In the genomic region with DNA sequence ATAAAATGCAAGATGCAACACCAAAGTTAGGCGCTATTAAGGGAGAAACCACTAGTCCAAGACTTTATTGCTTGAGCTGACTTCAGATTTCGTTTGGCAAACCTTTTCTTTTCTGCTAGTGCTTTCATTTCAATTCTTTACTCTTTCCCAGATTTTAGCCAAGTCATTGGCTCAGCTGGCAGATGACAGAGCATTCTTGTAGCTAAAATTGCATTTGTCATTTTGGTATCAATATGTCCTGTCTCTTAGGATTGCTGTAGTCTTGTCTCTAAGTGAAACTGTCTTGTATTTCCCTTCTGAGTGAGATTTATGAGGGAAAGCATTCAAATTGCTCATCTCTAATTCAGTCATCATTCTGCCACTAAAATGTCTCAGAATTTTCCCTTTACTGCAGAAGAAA, we compare ENCODE assay signal across 30 cellular contexts.
"Had no signal": no experiment of that assay in that cellular context is flagged by ENCODE, and none has a peak within 500 bp of the region (broad histone marks: within the 10 kb centered on the region; RNA-seq: fewer than 3 reads in every experiment).

No MANE protein-coding gene starts in this region.

- H3K27ac ChIP-seq: cardiac muscle cell, RWPE1, SJSA1 had no signal

- H3K36me3 Mint-ChIP-seq: activated CD4-positive, alpha-beta memory T cell treated with anti-CD3 and anti-CD28 coated beads for 36 hours; activated naive CD8-positive, alpha-beta T cell; brain; WTC11 had no signal

- H3K4me3 Mint-ChIP-seq: activated CD4-positive, alpha-beta memory T cell treated with anti-CD3 and anti-CD28 coated beads for 36 hours; activated naive CD4-positive, alpha-beta T cell treated with anti-CD3 and anti-CD28 coated beads for 36 hours; activated naive CD8-positive, alpha-beta T cell; activated T-helper 17 cell treated with anti-CD3 and anti-CD28 coated beads, Interleukin-2, amount 50 U/mL, for 72 hours; T-helper 17 cell; WTC11 had no signal

- H3K4me1 Mint-ChIP-seq: activated T-helper 17 cell treated with anti-CD3 and anti-CD28 coated beads, Interleukin-2, amount 50 U/mL, for 72 hours; T-helper 17 cell; WTC11 had no signal

- DNase-seq: activated CD4-positive, alpha-beta memory T cell treated with anti-CD3 and anti-CD28 coated beads for 36 hours; activated CD4-positive, alpha-beta T cell treated with anti-CD3 and anti-CD28 coated beads for 48 hours; activated CD4-positive, CD25-positive, alpha-beta regulatory T cell treated with anti-CD3 and anti-CD28 coated beads, Interleukin-2, amount 50 U/mL, for 72 hours; activated CD8-positive, alpha-beta memory T cell treated with anti-CD3 and anti-CD28 coated beads for 24 hours; activated gamma-delta T cell; activated naive CD4-positive, alpha-beta T cell treated with anti-CD3 and anti-CD28 coated beads for 36 hours; activated T-cell treated with anti-CD3 and anti-CD28 coated beads for 4 hours; activated T-cell treated with anti-CD3 and anti-CD28 coated beads, Interleukin-2, amount 50 U/mL, for 48 hours; amygdala; cerebellar nuclear complex; KG1; NCI-H1092 treated with DMSO at 0.1 percent for 48 hours; NCI-H1417 treated with DMSO at 0.1 percent for 48 hours; NCI-H1694; NCI-H2029; NCI-H345; NCI-H510A; NCI-H526 treated with DMSO at 0.1 percent for 48 hours; NCI-H82; SHP77; T-helper 17 cell; T-helper 9 cell had no signal

- H3K27ac Mint-ChIP-seq: activated CD4-positive, alpha-beta memory T cell treated with anti-CD3 and anti-CD28 coated beads for 36 hours; activated naive CD4-positive, alpha-beta T cell treated with anti-CD3 and anti-CD28 coated beads for 36 hours; activated naive CD8-positive, alpha-beta T cell; activated T-helper 17 cell treated with anti-CD3 and anti-CD28 coated beads, Interleukin-2, amount 50 U/mL, for 72 hours; T-helper 17 cell; WTC11 had no signal

- H3K9me3 Mint-ChIP-seq: activated CD4-positive, alpha-beta memory T cell treated with anti-CD3 and anti-CD28 coated beads for 36 hours; activated naive CD4-positive, alpha-beta T cell treated with anti-CD3 and anti-CD28 coated beads for 36 hours; activated T-helper 17 cell treated with anti-CD3 and anti-CD28 coated beads, Interleukin-2, amount 50 U/mL, for 72 hours; brain had no signal

- H3K27me3 Mint-ChIP-seq: activated CD4-positive, alpha-beta memory T cell treated with anti-CD3 and anti-CD28 coated beads for 36 hours had no signal

- H3K27me3 ChIP-seq: cardiac muscle cell, SJSA1 had no signal

- H3K36me3 ChIP-seq: cardiac muscle cell, SJSA1 had no signal

- ATAC-seq: activated T-helper 17 cell treated with anti-CD3 and anti-CD28 coated beads, Interleukin-2, amount 50 U/mL, for 72 hours; Panc1; T-helper 17 cell; WTC11 had no signal

- H3K4me3 ChIP-seq: cardiac muscle cell, SJSA1 had no signal

- H3K9me3 ChIP-seq: SJSA1 had no signal
